ENCODE assay signal across 29 cellular contexts in the genomic region with DNA sequence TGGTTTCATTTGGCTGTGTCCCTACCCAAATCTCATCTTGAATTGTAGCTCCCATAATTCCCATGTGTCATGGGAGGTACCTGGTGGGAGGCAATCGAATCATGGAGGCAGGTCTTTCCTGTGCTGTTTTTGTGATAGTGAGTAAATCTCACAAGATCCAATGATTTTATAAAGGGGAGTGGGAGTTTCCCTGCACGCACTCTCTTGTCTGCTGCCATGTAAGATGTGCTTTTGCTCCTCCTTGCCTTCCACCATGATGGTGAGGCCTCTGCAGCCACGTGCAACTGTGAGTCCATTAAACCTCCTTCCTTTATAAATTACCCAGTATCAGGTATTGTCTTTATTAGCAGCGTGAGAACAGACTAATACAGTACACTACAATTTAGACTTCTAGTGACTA.
"Had no signal": no experiment of that assay in that cellular context is flagged by ENCODE, and none has a peak within 500 bp of the region (broad histone marks: within the 10 kb centered on the region; RNA-seq: fewer than 3 reads in every experiment).

No MANE protein-coding gene starts in this region.

- H3K27me3 ChIP-seq: neural progenitor cell, right atrium auricular region, right lobe of liver, testis, thyroid gland, transverse colon, upper lobe of left lung, vagina had no signal

- H3K27ac Mint-ChIP-seq: mesothelial cell of epicardium; natural killer cell; nephron progenitor cell; neural progenitor cell; stimulated activated memory B cell treated with anti-CD40 and anti-IgM and Interleukin-4, amounts not matched to agents 10 μg/mL and 1 μg/mL and 100 μg/mL, for 72 hours had no signal

- H3K4me2 ChIP-seq: neural progenitor cell, smooth muscle cell had no signal

- H2AFZ ChIP-seq: neural progenitor cell had no signal

- FAIRE-seq: keratinocyte had no signal

- H3K9me3 Mint-ChIP-seq: natural killer cell; neural progenitor cell; stimulated activated naive CD8-positive, alpha-beta T cell treated with anti-CD3 and anti-CD28 coated beads, Interleukin-15, amount 100 ng/mL, for 72 hours had no signal

- H3K9ac ChIP-seq: neural progenitor cell had no signal

- DNase-seq: hippocampal formation; kidney glomerular epithelial cell; left cardiac atrium; mesendoderm; naive B cell; natural killer cell; nephron progenitor cell; occipital lobe; right lobe of liver; stimulated activated CD4-positive, alpha-beta T cell treated with anti-CD3 and anti-CD28 coated beads, Interleukin-1b, Interleukin-23, amount 100 ng/mL, for 48 hours; stimulated activated CD4-positive, alpha-beta T cell treated with anti-CD3 and anti-CD28 coated beads, Interleukin-2, amount 100 ng/mL, for 48 hours; stimulated activated CD4-positive, alpha-beta T cell treated with anti-CD3 and anti-CD28 coated beads, Interleukin-4, amount 100 ng/mL, for 4 hours; stimulated activated CD8-positive, alpha-beta memory T cell treated with anti-CD3 and anti-CD28 coated beads, Interleukin-4, amount 100 ng/mL, for 48 hours; stimulated activated naive CD4-positive, alpha-beta T cell treated with Interleukin-2 at 50 U/mL for 16 hours; stimulated activated naive CD8-positive, alpha-beta T cell treated with anti-CD3 and anti-CD28 coated beads, Interleukin-15, amount 100 ng/mL, for 72 hours; testis; thyroid gland; transverse colon had no signal

- H3K4me3 ChIP-seq: lung, neural progenitor cell, right atrium auricular region, right lobe of liver, smooth muscle cell, testis, thyroid gland, transverse colon, upper lobe of left lung, vagina had no signal

- H3K27ac ChIP-seq: neural progenitor cell, neutrophil, right atrium auricular region, right lobe of liver, testis, thyroid gland, transverse colon, upper lobe of left lung, vagina had no signal

- H3K36me3 Mint-ChIP-seq: mesothelial cell of epicardium, natural killer cell, neural progenitor cell had no signal

- H3K36me3 ChIP-seq: neural progenitor cell, neutrophil, right atrium auricular region, right lobe of liver, thyroid gland, transverse colon, upper lobe of left lung, vagina had no signal

- H3K4me1 ChIP-seq: right lobe of liver, testis, transverse colon had no signal

- H3K27me3 Mint-ChIP-seq: progenitor cell of endocrine pancreas had no signal

- H3K4me3 Mint-ChIP-seq: mesothelial cell of epicardium; naive B cell; natural killer cell; nephron progenitor cell; neural progenitor cell; stimulated activated memory B cell treated with anti-CD40 and anti-IgM and Interleukin-4, amounts not matched to agents 10 μg/mL and 1 μg/mL and 100 μg/mL, for 72 hours; stimulated activated naive CD8-positive, alpha-beta T cell treated with anti-CD3 and anti-CD28 coated beads, Interleukin-15, amount 100 ng/mL, for 72 hours had no signal

- H3K9me3 ChIP-seq: neutrophil, right atrium auricular region, right lobe of liver, testis, thyroid gland, transverse colon, upper lobe of left lung, vagina had no signal
